Comparison of ENCODE assay signal across 9 cellular contexts in the genomic region with DNA sequence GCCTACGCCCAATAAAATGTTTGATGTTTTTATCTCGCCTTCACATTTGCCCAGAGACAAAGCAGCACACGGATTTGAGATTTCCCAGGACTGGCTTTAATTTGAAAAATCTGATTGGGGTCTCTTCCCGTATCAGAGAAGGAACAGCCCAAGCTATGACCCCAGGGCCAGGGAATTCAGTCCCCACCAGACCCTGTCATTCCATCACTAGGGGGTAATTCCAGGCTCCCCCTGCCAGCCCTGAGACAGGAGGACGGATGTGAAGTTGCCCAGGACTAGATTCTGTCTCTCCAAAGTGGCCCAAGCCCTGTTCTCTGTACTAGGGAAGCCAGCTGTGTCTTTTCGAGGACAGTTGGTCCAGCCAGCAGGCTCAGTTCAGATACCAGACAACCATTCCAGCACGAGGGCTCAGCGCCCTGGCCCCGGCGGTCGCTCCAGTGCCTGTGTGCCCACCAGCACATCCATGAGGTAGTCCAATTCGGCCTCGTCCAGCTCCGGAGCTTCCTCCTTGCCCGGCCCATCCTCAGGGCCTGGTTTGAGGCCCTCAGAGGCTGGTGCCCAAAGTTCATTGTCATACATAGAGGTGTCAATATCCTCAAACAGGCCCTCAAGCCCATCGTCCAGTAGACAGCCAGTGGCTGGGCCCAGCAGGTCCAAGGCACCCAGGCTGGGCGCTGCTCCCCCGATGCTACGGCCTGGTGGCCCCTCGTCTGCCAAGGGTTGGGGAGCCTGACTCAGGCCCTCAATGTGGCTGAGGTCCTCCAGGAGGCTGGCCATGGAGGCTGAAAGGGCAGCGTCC. TPM values are rescaled to one million over a fixed set of nuclear protein-coding genes. Genes with fewer than 3 reads are reported as not detected.
A peak's percentile ranks its signal among the peaks of the same experiment; 100 is the strongest.
DNase-seq lines count a peak whose midpoint lies in the region; ATAC-seq and TF ChIP-seq lines count a peak whose summit lies in the region.
"Had no signal": no experiment of that assay in that cellular context is flagged by ENCODE, and none has a peak within 500 bp of the region (broad histone marks: within the 10 kb centered on the region; RNA-seq: fewer than 3 reads in every experiment).

No MANE protein-coding gene starts in this region.

- TF ChIP-seq CTCF in GM20000 (IDR thresholded peaks at IDR 0.05; ENCODE audit: extremely low read depth, missing control alignments), result no peak

- no peak for DNase-seq in T-helper 1 cell
- no peak for DNase-seq in activated T-helper 1 cell treated with anti-CD3 and anti-CD28 coated beads, Interleukin-12 subunit alpha, Interleukin-12 subunit beta, Interleukin-2, Interleukin-4 antibody, amounts not matched to agents 30 ng/mL and 10 ng/mL and 1 ng/mL, durations not matched to agents 14 hours and 24 hours and 36 hours (ENCODE audit: low spot score)
- no peak for DNase-seq in immature natural killer cell
- no peak for DNase-seq in occipital lobe (lab: John Stamatoyannopoulos, UW)
- no peak for DNase-seq in GM20000 (ENCODE audit: low spot score)
- DNase-seq in superior temporal gyrus (ENCODE audit: extremely low spot score), result no peak
- DNase-seq: NCI-H2171 had no signal

- no peak for ATAC-seq in stimulated activated memory B cell treated with anti-CD40 and anti-IgM and Interleukin-4, amounts not matched to agents 10 μg/mL and 1 μg/mL and 100 μg/mL, for 72 hours

- H3K27ac Mint-ChIP-seq in T-helper 1 cell treated with Interleukin-12 subunit alpha and Interleukin-12 subunit beta and Interleukin-4 antibody, amounts not matched to agents 30 μg/mL and 1 μg/mL, for 36 hours, result peak overlapping the region; percentile 91
- H3K27ac Mint-ChIP-seq in activated T-helper 1 cell treated with anti-CD3 and anti-CD28 coated beads, Interleukin-12 subunit alpha, Interleukin-12 subunit beta, Interleukin-2, Interleukin-4 antibody, amounts not matched to agents 30 ng/mL and 10 ng/mL and 1 ng/mL, durations not matched to agents 14 hours and 24 hours and 36 hours, result peak overlapping the region; percentile 74
- peak overlapping the region; percentile 34 to 97 (median 76) for H3K27ac Mint-ChIP-seq in immature natural killer cell
- H3K27ac Mint-ChIP-seq in stimulated activated memory B cell treated with anti-CD40 and anti-IgM and Interleukin-4, amounts not matched to agents 10 μg/mL and 1 μg/mL and 100 μg/mL, for 72 hours, result peak overlapping the region; percentile 22

- no peaks in the 10 kb centered on the region for H3K27me3 Mint-ChIP-seq in T-helper 1 cell treated with Interleukin-12 subunit alpha and Interleukin-12 subunit beta and Interleukin-4 antibody, amounts not matched to agents 30 μg/mL and 1 μg/mL, for 36 hours (ENCODE audit: low read depth)
- peaks cover 2% of the 10 kb centered on the region for H3K27me3 Mint-ChIP-seq in activated T-helper 1 cell treated with anti-CD3 and anti-CD28 coated beads, Interleukin-12 subunit alpha, Interleukin-12 subunit beta, Interleukin-2, Interleukin-4 antibody, amounts not matched to agents 30 ng/mL and 10 ng/mL and 1 ng/mL, durations not matched to agents 14 hours and 24 hours and 36 hours (ENCODE audit: insufficient read depth)
- H3K27me3 Mint-ChIP-seq in immature natural killer cell (ENCODE audit: low read depth in 3 of 3), result peaks cover 9 to 23% (median 19%) of the 10 kb centered on the region in 3 donors
- H3K27me3 Mint-ChIP-seq in stimulated activated memory B cell treated with anti-CD40 and anti-IgM and Interleukin-4, amounts not matched to agents 10 μg/mL and 1 μg/mL and 100 μg/mL, for 72 hours, result no peaks in the 10 kb centered on the region

- H3K36me3 Mint-ChIP-seq in T-helper 1 cell treated with Interleukin-12 subunit alpha and Interleukin-12 subunit beta and Interleukin-4 antibody, amounts not matched to agents 30 μg/mL and 1 μg/mL, for 36 hours (ENCODE audit: low read depth), result peaks cover 10% of the 10 kb centered on the region
- peaks cover 11% of the 10 kb centered on the region for H3K36me3 Mint-ChIP-seq in activated T-helper 1 cell treated with anti-CD3 and anti-CD28 coated beads, Interleukin-12 subunit alpha, Interleukin-12 subunit beta, Interleukin-2, Interleukin-4 antibody, amounts not matched to agents 30 ng/mL and 10 ng/mL and 1 ng/mL, durations not matched to agents 14 hours and 24 hours and 36 hours (ENCODE audit: low read depth)
- H3K36me3 Mint-ChIP-seq in immature natural killer cell, result peaks cover 0 to 4% (median 0%) of the 10 kb centered on the region in 3 donors
- H3K36me3 Mint-ChIP-seq in stimulated activated memory B cell treated with anti-CD40 and anti-IgM and Interleukin-4, amounts not matched to agents 10 μg/mL and 1 μg/mL and 100 μg/mL, for 72 hours, result no peaks in the 10 kb centered on the region

- intact Hi-C loops in activated T-helper 1 cell treated with anti-CD3 and anti-CD28 coated beads, Interleukin-12 subunit alpha, Interleukin-12 subunit beta, Interleukin-2, Interleukin-4 antibody, amounts not matched to agents 30 ng/mL and 10 ng/mL and 1 ng/mL, durations not matched to agents 14 hours and 24 hours and 36 hours (cut with micrococcal nuclease), result no loop called here

- peak overlapping the region; percentile 74 for H3K4me3 Mint-ChIP-seq in T-helper 1 cell treated with Interleukin-12 subunit alpha and Interleukin-12 subunit beta and Interleukin-4 antibody, amounts not matched to agents 30 μg/mL and 1 μg/mL, for 36 hours
- H3K4me3 Mint-ChIP-seq in activated T-helper 1 cell treated with anti-CD3 and anti-CD28 coated beads, Interleukin-12 subunit alpha, Interleukin-12 subunit beta, Interleukin-2, Interleukin-4 antibody, amounts not matched to agents 30 ng/mL and 10 ng/mL and 1 ng/mL, durations not matched to agents 14 hours and 24 hours and 36 hours, result peak overlapping the region; percentile 82
- peak overlapping the region; percentile 48 to 86 (median 68) for H3K4me3 Mint-ChIP-seq in immature natural killer cell
- no peak overlapping the region for H3K4me3 Mint-ChIP-seq in stimulated activated memory B cell treated with anti-CD40 and anti-IgM and Interleukin-4, amounts not matched to agents 10 μg/mL and 1 μg/mL and 100 μg/mL, for 72 hours

- no peaks in the 10 kb centered on the region for H3K9me3 Mint-ChIP-seq in T-helper 1 cell treated with Interleukin-12 subunit alpha and Interleukin-12 subunit beta and Interleukin-4 antibody, amounts not matched to agents 30 μg/mL and 1 μg/mL, for 36 hours
- H3K9me3 Mint-ChIP-seq in activated T-helper 1 cell treated with anti-CD3 and anti-CD28 coated beads, Interleukin-12 subunit alpha, Interleukin-12 subunit beta, Interleukin-2, Interleukin-4 antibody, amounts not matched to agents 30 ng/mL and 10 ng/mL and 1 ng/mL, durations not matched to agents 14 hours and 24 hours and 36 hours, result no peaks in the 10 kb centered on the region
- no peaks in the 10 kb centered on the region for H3K9me3 Mint-ChIP-seq in immature natural killer cell
- no peaks in the 10 kb centered on the region for H3K9me3 Mint-ChIP-seq in stimulated activated memory B cell treated with anti-CD40 and anti-IgM and Interleukin-4, amounts not matched to agents 10 μg/mL and 1 μg/mL and 100 μg/mL, for 72 hours

- H3K4me1 Mint-ChIP-seq in T-helper 1 cell treated with Interleukin-12 subunit alpha and Interleukin-12 subunit beta and Interleukin-4 antibody, amounts not matched to agents 30 μg/mL and 1 μg/mL, for 36 hours (ENCODE audit: low read depth), result peaks cover 35% of the 10 kb centered on the region
- peaks cover 12% of the 10 kb centered on the region for H3K4me1 Mint-ChIP-seq in activated T-helper 1 cell treated with anti-CD3 and anti-CD28 coated beads, Interleukin-12 subunit alpha, Interleukin-12 subunit beta, Interleukin-2, Interleukin-4 antibody, amounts not matched to agents 30 ng/mL and 10 ng/mL and 1 ng/mL, durations not matched to agents 14 hours and 24 hours and 36 hours (ENCODE audit: low read depth)
- peaks cover 49 to 61% of the 10 kb centered on the region in 2 donors for H3K4me1 Mint-ChIP-seq in immature natural killer cell
- H3K4me1 Mint-ChIP-seq in stimulated activated memory B cell treated with anti-CD40 and anti-IgM and Interleukin-4, amounts not matched to agents 10 μg/mL and 1 μg/mL and 100 μg/mL, for 72 hours, result peaks cover 27% of the 10 kb centered on the region

RNA-seq across cellular contexts. Expression of a gene that starts 3.2 kb away (rescaled TPM):
- total RNA-seq in activated T-helper 1 cell treated with anti-CD3 and anti-CD28 coated beads, Interleukin-12 subunit alpha, Interleukin-12 subunit beta, Interleukin-2, Interleukin-4 antibody, amounts not matched to agents 30 ng/mL and 10 ng/mL and 1 ng/mL, durations not matched to agents 14 hours and 24 hours and 36 hours, result 18.3 and 19.4 TPM in 2 replicates
- polyA plus RNA-seq in immature natural killer cell, result 10 to 100 TPM; 45.2 to 55.2 (median 49.3) TPM
- 2.8 TPM for total RNA-seq in occipital lobe

RNA-seq across cellular contexts. Expression of a gene that starts 9.4 kb away (rescaled TPM):
- total RNA-seq in activated T-helper 1 cell treated with anti-CD3 and anti-CD28 coated beads, Interleukin-12 subunit alpha, Interleukin-12 subunit beta, Interleukin-2, Interleukin-4 antibody, amounts not matched to agents 30 ng/mL and 10 ng/mL and 1 ng/mL, durations not matched to agents 14 hours and 24 hours and 36 hours, result 0.99 and 1.7 TPM in 2 replicates
- polyA plus RNA-seq in immature natural killer cell, result 10 to 100 TPM in 1 of 3 donors, 1 to 10 TPM in 1, under 1 TPM in 1; 0.62 to 13.0 (median 1.2) TPM
- 2.5 TPM for total RNA-seq in occipital lobe

RNA-seq across cellular contexts. Expression of a gene that starts 21.5 kb away (rescaled TPM):
- total RNA-seq in activated T-helper 1 cell treated with anti-CD3 and anti-CD28 coated beads, Interleukin-12 subunit alpha, Interleukin-12 subunit beta, Interleukin-2, Interleukin-4 antibody, amounts not matched to agents 30 ng/mL and 10 ng/mL and 1 ng/mL, durations not matched to agents 14 hours and 24 hours and 36 hours, result 6.4 and 10.0 TPM in 2 replicates
- 10 to 100 TPM; 25.9 to 82.2 (median 62.0) TPM for polyA plus RNA-seq in immature natural killer cell
- total RNA-seq in occipital lobe, result 9.8 TPM

RNA-seq across cellular contexts. Expression of a gene that starts 32.6 kb away (rescaled TPM):
- not detected in 2 replicates for total RNA-seq in activated T-helper 1 cell treated with anti-CD3 and anti-CD28 coated beads, Interleukin-12 subunit alpha, Interleukin-12 subunit beta, Interleukin-2, Interleukin-4 antibody, amounts not matched to agents 30 ng/mL and 10 ng/mL and 1 ng/mL, durations not matched to agents 14 hours and 24 hours and 36 hours
- under 1 TPM in 1 of 3 donors, not detected in 2; 0.15 TPM for polyA plus RNA-seq in immature natural killer cell
- total RNA-seq in occipital lobe, result 0.16 TPM

RNA-seq across cellular contexts. Expression of a gene that starts 42.9 kb away (rescaled TPM):
- total RNA-seq in activated T-helper 1 cell treated with anti-CD3 and anti-CD28 coated beads, Interleukin-12 subunit alpha, Interleukin-12 subunit beta, Interleukin-2, Interleukin-4 antibody, amounts not matched to agents 30 ng/mL and 10 ng/mL and 1 ng/mL, durations not matched to agents 14 hours and 24 hours and 36 hours, result 6.1 and 8.2 TPM in 2 replicates
- polyA plus RNA-seq in immature natural killer cell, result 10 to 100 TPM; 30.8 to 52.5 (median 45.9) TPM
- 16.5 TPM for total RNA-seq in occipital lobe

Comparison
In these comparisons a context has a peak if more than half of its experiments do, and no peak if none do; other contexts are left out.
1. H3K27ac Mint-ChIP-seq: peak in every context shown above with its lines; median percentile 91 in T-helper 1 cell treated with Interleukin-12 subunit alpha and Interleukin-12 subunit beta and Interleukin-4 antibody, amounts not matched to agents 30 μg/mL and 1 μg/mL, for 36 hours; 76 in immature natural killer cell; 74 in activated T-helper 1 cell treated with anti-CD3 and anti-CD28 coated beads, Interleukin-12 subunit alpha, Interleukin-12 subunit beta, Interleukin-2, Interleukin-4 antibody, amounts not matched to agents 30 ng/mL and 10 ng/mL and 1 ng/mL, durations not matched to agents 14 hours and 24 hours and 36 hours; 22 in stimulated activated memory B cell treated with anti-CD40 and anti-IgM and Interleukin-4, amounts not matched to agents 10 μg/mL and 1 μg/mL and 100 μg/mL, for 72 hours.